In genomic region chr1:24207709-24208108, GRCh38 we compare ENCODE assay signal across 24 cellular contexts.
"Had no signal": no experiment of that assay in that cellular context is flagged by ENCODE, and none has a peak within 500 bp of the region (broad histone marks: within the 10 kb centered on the region; RNA-seq: fewer than 3 reads in every experiment).

No MANE protein-coding gene starts in this region.

- H3K9me3 Mint-ChIP-seq: mesothelial cell of epicardium had no signal

- H3K4me1 ChIP-seq: gastrocnemius medialis, left lung, lower lobe of right lung had no signal

- H3K36me3 ChIP-seq: colonic mucosa, esophagus squamous epithelium, gastrocnemius medialis, heart right ventricle, left lung, lower lobe of right lung had no signal

- DNase-seq: colonic mucosa; cortex of kidney; effector CD8-positive, alpha-beta T cell; effector memory CD8-positive, alpha-beta T cell; endodermal cell; erythroblast; esophagus squamous epithelium; foreskin fibroblast; foreskin melanocyte; gastrocnemius medialis; glutamatergic neuron; head of caudate nucleus; hippocampal formation; left lung; left ventricle myocardium superior; lower lobe of right lung; mesenchymal stem cell; mucosa of descending colon; naive B cell had no signal

- H3K27ac Mint-ChIP-seq: dendritic cell treated with granulocyte-macrophage colony-stimulating factor and Interleukin-4, amounts not matched to agents 40 ng/mL and 50 ng/mL, for 4 days; effector memory CD8-positive, alpha-beta T cell; endodermal cell; mesothelial cell of epicardium had no signal

- H3K4me3 Mint-ChIP-seq: dendritic cell treated with granulocyte-macrophage colony-stimulating factor and Interleukin-4, amounts not matched to agents 40 ng/mL and 50 ng/mL, for 4 days; effector memory CD8-positive, alpha-beta T cell; endodermal cell; mesothelial cell of epicardium; naive B cell had no signal

- H3K4me3 ChIP-seq: colonic mucosa, esophagus squamous epithelium, gastrocnemius medialis, heart right ventricle, left lung, lower lobe of right lung, mucosa of descending colon had no signal

- H3K36me3 Mint-ChIP-seq: mesothelial cell of epicardium had no signal

- H3K4me1 Mint-ChIP-seq: endodermal cell had no signal

- H3K27ac ChIP-seq: colonic mucosa, epithelial cell of prostate, gastrocnemius medialis, heart right ventricle, left lung, lower lobe of right lung had no signal

- ATAC-seq: effector memory CD8-positive, alpha-beta T cell; esophagus mucosa; gastrocnemius medialis; left lung; left ventricle myocardium superior; lower lobe of right lung; mucosa of descending colon had no signal

- H3K27me3 ChIP-seq: colonic mucosa, left lung had no signal

- H3K9me3 ChIP-seq: colonic mucosa, esophagus squamous epithelium, gastrocnemius medialis, left lung, lower lobe of right lung, mucosa of descending colon had no signal
